In the genomic region with DNA sequence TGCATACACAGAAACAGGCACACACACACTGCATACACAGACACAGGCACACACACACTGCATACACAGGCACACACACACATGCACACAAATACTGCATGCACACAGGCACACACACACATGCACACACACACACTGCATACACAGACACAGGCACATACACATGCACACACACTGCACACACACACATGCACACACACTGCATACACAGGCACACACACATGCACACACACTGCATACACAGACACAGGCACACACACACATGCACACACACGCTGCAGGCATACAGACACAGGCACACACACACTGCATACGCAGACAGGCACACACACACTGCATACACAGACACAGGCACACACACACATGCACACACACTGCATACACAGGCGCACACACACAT, we compare ENCODE assay signal across 27 cellular contexts.
"Had no signal": no experiment of that assay in that cellular context is flagged by ENCODE, and none has a peak within 500 bp of the region (broad histone marks: within the 10 kb centered on the region; RNA-seq: fewer than 3 reads in every experiment).

No MANE protein-coding gene starts in this region.

- H3K4me1 ChIP-seq: parathyroid adenoma, vagina had no signal

- H3K9ac ChIP-seq: parathyroid adenoma had no signal

- H3K9me3 ChIP-seq: gastroesophageal sphincter, psoas muscle, upper lobe of left lung, vagina had no signal

- H2AFZ ChIP-seq: hepatocyte, parathyroid adenoma had no signal

- DNase-seq: activated CD4-positive, alpha-beta memory T cell treated with anti-CD3 and anti-CD28 coated beads, Interleukin-2, amount 10 ng/mL, durations not matched to agents 7 days and 5 days; activated CD4-positive, alpha-beta T cell treated with anti-CD3 and anti-CD28 coated beads, Interleukin-2, amount 10 ng/mL, durations not matched to agents 24 days and 14 days; activated CD4-positive, CD25-positive, alpha-beta regulatory T cell treated with anti-CD3 and anti-CD28 coated beads, Interleukin-2, amount 50 U/mL, for 72 hours; activated CD8-positive, alpha-beta memory T cell treated with anti-CD3 and anti-CD28 coated beads, Interleukin-2, amount 50 U/mL, for 48 hours; activated T-cell treated with anti-CD3 and anti-CD28 coated beads, Interleukin-2, amount 50 U/mL, for 4 hours; central memory CD4-positive, alpha-beta T cell; left cardiac atrium; mammary epithelial cell; naive B cell; occipital lobe; psoas muscle; stimulated activated CD4-positive, alpha-beta T cell treated with anti-CD3 and anti-CD28 coated beads, Interleukin-1b, Interleukin-23, amount 100 ng/mL, for 48 hours; stimulated activated CD4-positive, alpha-beta T cell treated with anti-CD3 and anti-CD28 coated beads, Interleukin-4, amount 100 ng/mL, for 4 hours; stimulated activated CD8-positive, alpha-beta memory T cell treated with anti-CD3 and anti-CD28 coated beads, Interleukin-4, amount 100 ng/mL, for 48 hours; stimulated activated naive CD8-positive, alpha-beta T cell treated with anti-CD3 and anti-CD28 coated beads, Interleukin-15, amount 100 ng/mL, for 72 hours; substantia nigra; T-helper 9 cell; WERI-Rb-1 had no signal

- H3K27me3 ChIP-seq: gastroesophageal sphincter, hepatocyte, upper lobe of left lung, vagina had no signal

- H3K27ac ChIP-seq: gastroesophageal sphincter, hepatocyte, parathyroid adenoma, psoas muscle, upper lobe of left lung, vagina, WERI-Rb-1 had no signal

- H3K4me3 ChIP-seq: gastroesophageal sphincter, hepatocyte, psoas muscle, smooth muscle cell, upper lobe of left lung, vagina had no signal

- FAIRE-seq: endothelial cell of umbilical vein, keratinocyte, TTC549 had no signal

- H3K4me2 ChIP-seq: hepatocyte, smooth muscle cell had no signal
